In genomic region chr7:128358233-128358632, GRCh38 we compare ENCODE assay signal across 35 cellular contexts. TPM values are rescaled to one million over a fixed set of nuclear protein-coding genes. Genes with fewer than 3 reads are reported as not detected.
DNase-seq lines count a peak whose midpoint lies in the region; ATAC-seq, FAIRE-seq and TF ChIP-seq lines count a peak whose summit lies in the region.
"Had no signal": no experiment of that assay in that cellular context is flagged by ENCODE, and none has a peak within 500 bp of the region (broad histone marks: within the 10 kb centered on the region; RNA-seq: fewer than 3 reads in every experiment).

No MANE protein-coding gene starts in this region.

- H3K14ac ChIP-seq in trophoblast cell (ENCODE audit: low read length) = peak overlapping the region; percentile 83

- H2AFZ ChIP-seq in K562 (ENCODE audit: low read depth, low read length) = no peak overlapping the region
- no peak overlapping the region for H2AFZ ChIP-seq in trophoblast cell (ENCODE audit: insufficient read depth, low read length, poor library complexity)

- H3K79me2 ChIP-seq in K562 (ENCODE audit: control insufficient read depth, insufficient read depth, low read length) (no peaks in the 10 kb centered on the region), trophoblast cell (ENCODE audit: control insufficient read depth, insufficient read depth, low read length, poor library complexity) (peaks cover 18% of the 10 kb centered on the region)

- H3K9me1 ChIP-seq in K562 (ENCODE audit: control insufficient read depth, insufficient read depth, low read length) = peaks cover 3% of the 10 kb centered on the region

- peaks cover 4 to 21% of the 10 kb centered on the region in 2 experiments for H3K4me1 ChIP-seq in K562 (replicated peaks in 1 of 2; ENCODE audit: control insufficient read depth in 2 of 2, insufficient read depth in 2 of 2, low read length in 2 of 2)
- peaks cover 39 to 50% of the 10 kb centered on the region in 2 experiments for H3K4me1 ChIP-seq in trophoblast cell (ENCODE audit: control insufficient read depth in 1 of 2, insufficient read depth in 2 of 2, low read length in 2 of 2)

- no TSS peak for BruUV-seq in K562 (replicated peaks; lab: Mats Ljungman, UMichigan)

- H4K91ac ChIP-seq in trophoblast cell (ENCODE audit: low read depth, low read length) = peak overlapping the region; percentile 86

- no peak for ATAC-seq in CD4-positive, alpha-beta T cell (ENCODE audit: poor library complexity)
- no peak for ATAC-seq in K562
- no peak for ATAC-seq in GM21723 (IDR thresholded peaks at IDR 0.05; ENCODE audit: unreplicated experiment)
- no peak for ATAC-seq in GM19397 (IDR thresholded peaks at IDR 0.05; ENCODE audit: unreplicated experiment)
- ATAC-seq: activated naive CD8-positive, alpha-beta T cell treated with anti-CD3 and anti-CD28 coated beads, Interleukin-2, amount 50 U/mL, for 24 hours; activated T-cell treated with anti-CD3 and anti-CD28 coated beads, Interleukin-2, amount 50 U/mL, for 72 hours; left ventricle myocardium superior; stimulated activated naive CD8-positive, alpha-beta T cell treated with anti-CD3 and anti-CD28 coated beads, Interleukin-15, Interleukin-2, amounts not matched to agents 100 U/mL and 50 U/mL, for 24 hours had no signal

- H3K27me3 Mint-ChIP-seq in CD4-positive, alpha-beta T cell = peaks cover 43% of the 10 kb centered on the region

- no peak overlapping the region for H3K4me2 ChIP-seq in K562 (ENCODE audit: insufficient read depth, low read length)
- H3K4me2 ChIP-seq in trophoblast cell (ENCODE audit: low read length) = peak overlapping the region; percentile 6
- H3K4me2 ChIP-seq: KMS-11 had no signal

- H4K8ac ChIP-seq in trophoblast cell (ENCODE audit: low read depth, low read length) = peak overlapping the region; percentile 20

- 3% methylated on average over 1 of the region's 1 CpG for WGBS in K562 (ENCODE audit: insufficient coverage, low coverage, missing lambda C conversion rate)
- no CpG with 5 or more reads among the region's 1 CpG for WGBS in trophoblast cell (ENCODE audit: extremely low coverage, insufficient coverage, insufficient read length)

- TF ChIP-seq RAD21 in K562 (CRISPR knock-in tag; conservative IDR thresholded peaks at IDR 0.05 in 1 of 2, IDR thresholded peaks at IDR 0.05 in 1 of 2) = no peak

- intact Hi-C loops in CD4-positive, alpha-beta T cell (cut with DNase I, micrococcal nuclease) = no loop called here
- intact Hi-C loops in K562 (cut with micrococcal nuclease) = no loop called here

- H2BK12ac ChIP-seq in trophoblast cell (ENCODE audit: low read length) = peak overlapping the region; percentile 93

- peak overlapping the region; percentile 78 for H2BK120ac ChIP-seq in trophoblast cell (ENCODE audit: insufficient read depth, low read length, poor library complexity)

- H3K18ac ChIP-seq in trophoblast cell (ENCODE audit: low read length) = peak overlapping the region; percentile 76

- H3K79me1 ChIP-seq in trophoblast cell (ENCODE audit: low read length) = peaks cover 53% of the 10 kb centered on the region

- TF ChIP-seq EP300 in K562 (IDR thresholded peaks at IDR 0.05; ENCODE audit: low read length) = no peak

- no peak for DNase-seq in CD4-positive, alpha-beta T cell
- DNase-seq in MV-4-11 (lab: John Stamatoyannopoulos, UW) (peak; percentile 58), K562 (ENCODE audit: extremely low read depth in 1 of 4, low spot score in 3 of 4) (no peak), trophoblast cell (no peak), AG08396 (ENCODE audit: low spot score) (no peak)
- DNase-seq: activated CD4-positive, alpha-beta T cell treated with anti-CD3 and anti-CD28 coated beads, Interleukin-2, amount 50 U/mL, for 48 hours; activated CD4-positive, CD25-positive, alpha-beta regulatory T cell treated with anti-CD3 and anti-CD28 coated beads, Interleukin-2, amount 50 U/mL, for 72 hours; activated naive CD4-positive, alpha-beta T cell; activated naive CD8-positive, alpha-beta T cell treated with anti-CD3 and anti-CD28 coated beads, Interleukin-2, amount 50 U/mL, for 24 hours; activated T-cell treated with anti-CD3 and anti-CD28 coated beads, Interleukin-2, amount 50 U/mL, for 72 hours; caudate nucleus; DMS79 treated with DMSO at 0.1 percent for 48 hours; effector memory CD4-positive, alpha-beta T cell; GDM1; GOT3; left ventricle myocardium superior; MG63; NCI-H1436 treated with DMSO at 0.1 percent for 48 hours; NCI-H345; NCI-H69; stimulated activated CD4-positive, alpha-beta T cell treated with anti-CD3 and anti-CD28 coated beads, Interleukin-1b, Interleukin-23, amount 100 ng/mL, for 48 hours; stimulated activated naive CD8-positive, alpha-beta T cell treated with anti-CD3 and anti-CD28 coated beads, Interleukin-15, Interleukin-2, amounts not matched to agents 100 U/mL and 50 U/mL, for 24 hours; uterus had no signal

- POLR2A ChIA-PET in CD4-positive, alpha-beta T cell (lab: Charles Lee) = interaction anchor here (1.4 kb wide), 1 partner anchor 15 kb away, joined by 3 read pairs; the partner anchor contains the start of gene RBM28
- POLR2A ChIA-PET in K562 (lab: Yijun Ruan, JAX) = interaction anchor here (0.6 to 1.7 kb wide), 3 partner anchors 14 to 119 kb away, joined by 3 to 4 read pairs (median 4); partner anchors contain the start of genes METTL2B and RBM28

- H2BK5ac ChIP-seq in trophoblast cell (ENCODE audit: low read depth, low read length, poor library complexity) = peak overlapping the region; percentile 93

- in situ Hi-C loops in K562 (cut with MboI) = no loop called here

- CTCF ChIA-PET in CD4-positive, alpha-beta T cell (lab: Charles Lee) = interaction anchor here (1.0 to 1.6 kb wide), 2 partner anchors 10 to 29 kb away, joined by 5 to 10 read pairs; no protein-coding TSS in a partner anchor
- CTCF ChIA-PET in K562 (lab: Yijun Ruan, JAX; ENCODE audit: low intra/inter-chr PET ratio) = interaction anchor here (0.6 kb wide), 1 partner anchor 24 kb away, joined by 4 read pairs; no protein-coding TSS in a partner anchor

- H4K20me1 ChIP-seq in K562 (replicated peaks; ENCODE audit: control insufficient read depth, insufficient read depth, low read length) = no peaks in the 10 kb centered on the region; the same call in 1 of the 2 replicates

- peak overlapping the region; percentile 3 for H4K12ac ChIP-seq in trophoblast cell (ENCODE audit: low read depth, low read length)

- H3K27ac Mint-ChIP-seq in CD4-positive, alpha-beta T cell = no peak overlapping the region
- H3K27ac Mint-ChIP-seq: activated naive CD8-positive, alpha-beta T cell treated with anti-CD3 and anti-CD28 coated beads, Interleukin-2, amount 50 U/mL, for 24 hours; activated T-cell treated with anti-CD3 and anti-CD28 coated beads, Interleukin-2, amount 50 U/mL, for 72 hours; T-helper 1 cell treated with Interleukin-12 subunit alpha and Interleukin-12 subunit beta and Interleukin-4 antibody, amounts not matched to agents 30 μg/mL and 1 μg/mL, for 36 hours had no signal

- no peak for TF ChIP-seq CTCF in CD4-positive, alpha-beta T cell (IDR thresholded peaks at IDR 0.05)
- no peak for TF ChIP-seq CTCF in K562 (IDR thresholded peaks at IDR 0.05 in 2 of 3, conservative IDR thresholded peaks at IDR 0.05 in 1 of 3; ENCODE audit: insufficient read depth in 2 of 3, low read depth in 1 of 3, low read length in 3 of 3)

- TF ChIP-seq POLR2A in K562 (conservative IDR thresholded peaks at IDR 0.05) = no peak

- H3K4me1 Mint-ChIP-seq in CD4-positive, alpha-beta T cell (ENCODE audit: low read depth) = peaks cover 17% of the 10 kb centered on the region

- no peaks in the 10 kb centered on the region for H3K9me3 ChIP-seq in CD4-positive, alpha-beta T cell (ENCODE audit: control insufficient read depth, low read length)
- no peaks in the 10 kb centered on the region for H3K9me3 ChIP-seq in K562 (replicated peaks; ENCODE audit: control insufficient read depth, insufficient read depth, low read depth, low read length)
- H3K9me3 ChIP-seq in trophoblast cell (ENCODE audit: insufficient read depth, low read depth, low read length) = no peaks in the 10 kb centered on the region
- H3K9me3 ChIP-seq: MG63, right atrium auricular region, SJSA1, thoracic aorta, uterus had no signal

- H3K9ac ChIP-seq in K562 (ENCODE audit: insufficient read depth in 1 of 2, low read depth in 2 of 2, low read length in 2 of 2) = no peak overlapping the region
- no peak overlapping the region for H3K9ac ChIP-seq in trophoblast cell (ENCODE audit: low read length)
- H3K9ac ChIP-seq: KMS-11 had no signal

- H3K27me3 ChIP-seq in CD4-positive, alpha-beta T cell (ENCODE audit: control insufficient read depth, insufficient read depth, low read length) = peaks cover 15% of the 10 kb centered on the region
- peaks cover 48 to 66% of the 10 kb centered on the region in 2 experiments for H3K27me3 ChIP-seq in K562 (ENCODE audit: control insufficient read depth in 2 of 2, insufficient read depth in 2 of 2, low read length in 2 of 2)
- H3K27me3 ChIP-seq in trophoblast cell (ENCODE audit: insufficient read depth, low read length) = no peaks in the 10 kb centered on the region
- H3K27me3 ChIP-seq: right atrium auricular region had no signal

- H3K4me3 ChIP-seq in K562 (no peak overlapping the region), trophoblast cell (ENCODE audit: low read depth, low read length) (no peak overlapping the region)
- H3K4me3 ChIP-seq: coronary artery, MG63, right atrium auricular region, SJSA1, thoracic aorta, uterus had no signal

- no peak for FAIRE-seq in K562 (lab: Jason Lieb, UNC)

- peak overlapping the region; percentile 89 for H3K4ac ChIP-seq in trophoblast cell (ENCODE audit: low read depth, low read length)

- H3K36me3 Mint-ChIP-seq in CD4-positive, alpha-beta T cell (ENCODE audit: low read depth) = no peaks in the 10 kb centered on the region

- peak overlapping the region; percentile 64 for H3K4me3 Mint-ChIP-seq in CD4-positive, alpha-beta T cell
- H3K4me3 Mint-ChIP-seq: activated naive CD8-positive, alpha-beta T cell treated with anti-CD3 and anti-CD28 coated beads, Interleukin-2, amount 50 U/mL, for 24 hours; activated T-cell treated with anti-CD3 and anti-CD28 coated beads, Interleukin-2, amount 50 U/mL, for 72 hours; T-helper 1 cell treated with Interleukin-12 subunit alpha and Interleukin-12 subunit beta and Interleukin-4 antibody, amounts not matched to agents 30 μg/mL and 1 μg/mL, for 36 hours had no signal

- H3K36me3 ChIP-seq in K562 (ENCODE audit: control insufficient read depth, insufficient read depth, low read length) = no peaks in the 10 kb centered on the region
- H3K36me3 ChIP-seq in trophoblast cell (ENCODE audit: control insufficient read depth in 1 of 2, insufficient read depth in 2 of 2, low read length in 2 of 2) = peaks cover 9 to 11% of the 10 kb centered on the region in 2 experiments
- H3K36me3 ChIP-seq: MG63, right atrium auricular region, SJSA1, thoracic aorta, uterus had no signal

- H3K27ac ChIP-seq in CD4-positive, alpha-beta T cell (ENCODE audit: low read depth, low read length) = no peak overlapping the region
- H3K27ac ChIP-seq in K562 (ENCODE audit: extremely low read depth, low read depth, low read length) (no peak overlapping the region), trophoblast cell (ENCODE audit: low read depth, low read length) (peak overlapping the region; percentile 97)
- H3K27ac ChIP-seq: C4-2B, coronary artery, KMS-11, right atrium auricular region, SJSA1, thoracic aorta, uterus had no signal

- H3K23ac ChIP-seq in trophoblast cell (ENCODE audit: low read length) = no peak overlapping the region

- H2AK5ac ChIP-seq in trophoblast cell (ENCODE audit: low read length) = peak overlapping the region; percentile 69

- H3K9me3 Mint-ChIP-seq in CD4-positive, alpha-beta T cell = no peaks in the 10 kb centered on the region
- H3K9me3 Mint-ChIP-seq: activated naive CD8-positive, alpha-beta T cell treated with anti-CD3 and anti-CD28 coated beads, Interleukin-2, amount 50 U/mL, for 24 hours; activated T-cell treated with anti-CD3 and anti-CD28 coated beads, Interleukin-2, amount 50 U/mL, for 72 hours; T-helper 1 cell treated with Interleukin-12 subunit alpha and Interleukin-12 subunit beta and Interleukin-4 antibody, amounts not matched to agents 30 μg/mL and 1 μg/mL, for 36 hours had no signal

RNA-seq across cellular contexts. Expression of gene PRRT4, which starts 3.3 kb away (rescaled TPM):
- total RNA-seq in CD4-positive, alpha-beta T cell = under 1 TPM; 0.47 to 0.63 TPM
- 0.16 TPM in 1 of 2 replicates, not detected in the other for total RNA-seq in K562 (2011; cell fraction: chromatin; rRNA removed; ENCODE audit: low replicate concordance)
- not detected in 2 replicates for total RNA-seq in K562 (2011; cell fraction: nucleolus; rRNA removed)
- total RNA-seq in K562 (2011; cell fraction: nucleoplasm; rRNA removed) = not detected in 2 replicates
- total RNA-seq in K562 (2014; rRNA removed) (0.04 TPM in 1 of 2 replicates, not detected in the other), K562 (2014; rRNA removed; fragmentation: Illumina TruSeq; extraction: Trizol) (not detected in 2 replicates), K562 (2015; rRNA removed; fragmentation: Illumina TruSeq; extraction: Trizol) (not detected in 2 replicates), K562 (2021) (not detected in 2 replicates)
- polyA plus RNA-seq in K562 (2011; rRNA removed) (0.09 TPM in 1 of 2 replicates, not detected in the other), K562 (2014; fragmentation: Illumina TruSeq; extraction: Trizol) (not detected in 2 replicates), K562 (2014; fragmentation: Nextera tagmentation; extraction: Ambion mirVana) (not detected), K562 (2014; rRNA removed) (not detected in 2 replicates)
- polyA plus RNA-seq in K562 (2011; cell fraction: cytosol; rRNA removed) = 0.09 and 0.19 TPM in 2 replicates
- polyA plus RNA-seq in K562 (2011; cell fraction: nucleus; rRNA removed) = 0.24 and 0.48 TPM in 2 replicates
- not detected in 2 replicates for polyA plus RNA-seq in K562 (2012)
- polyA minus RNA-seq in K562 (2011; rRNA and poly(A)+ RNA removed) = not detected in 2 replicates
- polyA minus RNA-seq in K562 (2011; cell fraction: cytosol; rRNA and poly(A)+ RNA removed) = not detected in 2 replicates
- polyA minus RNA-seq in K562 (2011; cell fraction: nucleus; rRNA and poly(A)+ RNA removed) = not detected in 2 replicates
- 34.4 and 34.6 TPM in 2 replicates for polyA plus RNA-seq in trophoblast cell (2013)
- total RNA-seq: fibroblast of villous mesenchyme, RPMI7951, SJSA1 had no signal
- polyA plus RNA-seq: AG04450 had no signal

RNA-seq across cellular contexts. Expression of gene RBM28, which starts 14.5 kb away (rescaled TPM):
- 10 to 100 TPM; 10.1 to 10.5 TPM for total RNA-seq in CD4-positive, alpha-beta T cell
- 118 and 308 TPM in 2 replicates for total RNA-seq in K562 (2011; cell fraction: chromatin; rRNA removed; ENCODE audit: low replicate concordance)
- total RNA-seq in K562 (2011; cell fraction: nucleolus; rRNA removed) = 64.4 and 65.7 TPM in 2 replicates
- 89.0 and 98.2 TPM in 2 replicates for total RNA-seq in K562 (2011; cell fraction: nucleoplasm; rRNA removed)
- total RNA-seq in K562 (2014; rRNA removed) (123 and 127 TPM in 2 replicates), K562 (2014; rRNA removed; fragmentation: Illumina TruSeq; extraction: Trizol) (138 and 165 TPM in 2 replicates), K562 (2015; rRNA removed; fragmentation: Illumina TruSeq; extraction: Trizol) (128 and 141 TPM in 2 replicates), K562 (2021) (146 and 157 TPM in 2 replicates)
- polyA plus RNA-seq in K562 (2011; rRNA removed) (74.9 and 112 TPM in 2 replicates), K562 (2014; fragmentation: Illumina TruSeq; extraction: Trizol) (133 and 148 TPM in 2 replicates), K562 (2014; fragmentation: Nextera tagmentation; extraction: Ambion mirVana) (100 to 1,000 TPM in 1 of 2 experiments, 10 to 100 TPM in 1; 65.8 to 122 TPM), K562 (2014; rRNA removed) (139 and 213 TPM in 2 replicates)
- 24.3 and 28.4 TPM in 2 replicates for polyA plus RNA-seq in K562 (2011; cell fraction: cytosol; rRNA removed)
- polyA plus RNA-seq in K562 (2011; cell fraction: nucleus; rRNA removed) = 226 and 227 TPM in 2 replicates
- 70.1 and 117 TPM in 2 replicates for polyA plus RNA-seq in K562 (2012)
- 67.2 and 67.5 TPM in 2 replicates for polyA minus RNA-seq in K562 (2011; rRNA and poly(A)+ RNA removed)
- 37.2 and 38.0 TPM in 2 replicates for polyA minus RNA-seq in K562 (2011; cell fraction: cytosol; rRNA and poly(A)+ RNA removed)
- polyA minus RNA-seq in K562 (2011; cell fraction: nucleus; rRNA and poly(A)+ RNA removed) = 31.8 and 54.4 TPM in 2 replicates
- polyA plus RNA-seq in trophoblast cell (2013) = 35.4 and 35.8 TPM in 2 replicates

RNA-seq across cellular contexts. Expression of gene IMPDH1, which starts 51.5 kb away (rescaled TPM):
- 10 to 100 TPM; 26.5 to 27.0 TPM for total RNA-seq in CD4-positive, alpha-beta T cell
- 140 and 407 TPM in 2 replicates for total RNA-seq in K562 (2011; cell fraction: chromatin; rRNA removed; ENCODE audit: low replicate concordance)
- 199 and 212 TPM in 2 replicates for total RNA-seq in K562 (2011; cell fraction: nucleolus; rRNA removed)
- total RNA-seq in K562 (2011; cell fraction: nucleoplasm; rRNA removed) = 141 and 147 TPM in 2 replicates
- total RNA-seq in K562 (2014; rRNA removed) (86.8 and 118 TPM in 2 replicates), K562 (2014; rRNA removed; fragmentation: Illumina TruSeq; extraction: Trizol) (29.0 and 42.9 TPM in 2 replicates), K562 (2015; rRNA removed; fragmentation: Illumina TruSeq; extraction: Trizol) (60.6 and 64.3 TPM in 2 replicates), K562 (2021) (118 TPM in 2 replicates)
- polyA plus RNA-seq in K562 (2011; rRNA removed) (54.9 and 72.4 TPM in 2 replicates), K562 (2014; fragmentation: Illumina TruSeq; extraction: Trizol) (59.8 and 76.3 TPM in 2 replicates), K562 (2014; fragmentation: Nextera tagmentation; extraction: Ambion mirVana) (1 to 10 TPM in 1 of 2 experiments, under 1 TPM in 1; 0.80 to 2.1 TPM), K562 (2014; rRNA removed) (84.7 and 89.0 TPM in 2 replicates)
- polyA plus RNA-seq in K562 (2011; cell fraction: cytosol; rRNA removed) = 54.0 and 156 TPM in 2 replicates
- polyA plus RNA-seq in K562 (2011; cell fraction: nucleus; rRNA removed) = 208 and 316 TPM in 2 replicates
- polyA plus RNA-seq in K562 (2012) = 79.3 and 81.1 TPM in 2 replicates
- polyA minus RNA-seq in K562 (2011; rRNA and poly(A)+ RNA removed) = 24.1 and 78.3 TPM in 2 replicates
- 48.6 and 69.1 TPM in 2 replicates for polyA minus RNA-seq in K562 (2011; cell fraction: cytosol; rRNA and poly(A)+ RNA removed)
- polyA minus RNA-seq in K562 (2011; cell fraction: nucleus; rRNA and poly(A)+ RNA removed) = 81.0 and 88.0 TPM in 2 replicates
- polyA plus RNA-seq in trophoblast cell (2013) = 11.8 and 12.6 TPM in 2 replicates

Comparison
In these comparisons a context has a peak if more than half of its experiments do, and no peak if none do; other contexts are left out.
1. RNA of gene RBM28, which starts 14.5 kb away (total RNA-seq): 64.4 to 308 TPM in K562; 10.1 to 10.5 TPM in CD4-positive, alpha-beta T cell; every median in the first group is over 4 times any median in the second.